Comparison of ENCODE assay signal across 23 cellular contexts in genomic region chr17:51767287-51767686, GRCh38.
"Had no signal": no experiment of that assay in that cellular context is flagged by ENCODE, and none has a peak within 500 bp of the region (broad histone marks: within the 10 kb centered on the region; RNA-seq: fewer than 3 reads in every experiment).

No MANE protein-coding gene starts in this region.

- DNase-seq: colonic mucosa; cortex of kidney; dermis blood vessel endothelial cell; dorsolateral prefrontal cortex; effector CD4-positive, alpha-beta T cell; effector CD8-positive, alpha-beta T cell; effector memory CD4-positive, alpha-beta T cell; effector memory CD8-positive, alpha-beta T cell; endodermal cell; erythroblast; esophagus squamous epithelium; foreskin fibroblast; foreskin keratinocyte; foreskin melanocyte; gastrocnemius medialis; glutamatergic neuron; head of caudate nucleus; heart left ventricle; heart right ventricle had no signal

- H3K27ac ChIP-seq: colonic mucosa, coronary artery, dorsolateral prefrontal cortex, epithelial cell of prostate, esophagus muscularis mucosa, esophagus squamous epithelium, foreskin keratinocyte, gastrocnemius medialis, gastroesophageal sphincter, heart left ventricle, heart right ventricle had no signal

- H3K4me1 ChIP-seq: colonic mucosa, esophagus muscularis mucosa, gastrocnemius medialis, gastroesophageal sphincter, heart left ventricle, heart right ventricle had no signal

- H3K9me3 ChIP-seq: colonic mucosa, esophagus muscularis mucosa, esophagus squamous epithelium, gastrocnemius medialis, gastroesophageal sphincter, heart left ventricle, heart right ventricle had no signal

- H3K4me3 ChIP-seq: colonic mucosa, coronary artery, dorsolateral prefrontal cortex, esophagus muscularis mucosa, esophagus squamous epithelium, gastrocnemius medialis, gastroesophageal sphincter, heart left ventricle, heart right ventricle had no signal

- H3K36me3 ChIP-seq: colonic mucosa, esophagus muscularis mucosa, esophagus squamous epithelium, gastrocnemius medialis, gastroesophageal sphincter, heart left ventricle, heart right ventricle had no signal
